In genomic region chr3:188022902-188023301, GRCh38 we compare ENCODE assay signal across 4 cellular contexts.
A peak's percentile ranks its signal among the peaks of the same experiment; 100 is the strongest.
DNase-seq lines count a peak whose midpoint lies in the region; ATAC-seq, FAIRE-seq and TF ChIP-seq lines count a peak whose summit lies in the region.
"Not testable (repeated sequence)": the region's sequence is repeated elsewhere in the genome, so short reads cannot be mapped to it uniquely, and the experiment has no call there.

No MANE protein-coding gene starts in this region.

- H3K4me2 ChIP-seq in HepG2 (ENCODE audit: low read depth, low read length) = not testable (repeated sequence)

- not testable (repeated sequence) for H3K36me3 ChIP-seq in Caco-2 (ENCODE audit: control insufficient read depth, insufficient read depth, low read length); HepG2 (replicated peaks in 1 of 2; ENCODE audit: control insufficient read depth in 1 of 2, insufficient read depth in 2 of 2, low read length in 2 of 2)

- not testable (repeated sequence) for H3K4me3 Mint-ChIP-seq in Caco-2 (ENCODE audit: unreplicated experiment); activated CD4-positive, alpha-beta T cell treated with anti-CD3 and anti-CD28 coated beads, Interleukin-2, amount 10 ng/mL, durations not matched to agents 24 days and 14 days; nephron progenitor cell

- H3K27ac Mint-ChIP-seq in Caco-2 (ENCODE audit: unreplicated experiment) (peak overlapping the region; percentile 51), nephron progenitor cell (peak overlapping the region; percentile 24)
- H3K27ac Mint-ChIP-seq in activated CD4-positive, alpha-beta T cell treated with anti-CD3 and anti-CD28 coated beads, Interleukin-2, amount 10 ng/mL, durations not matched to agents 24 days and 14 days = not testable (repeated sequence)

- not testable (repeated sequence) for H3K27me3 Mint-ChIP-seq in Caco-2 (ENCODE audit: insufficient read depth, unreplicated experiment); activated CD4-positive, alpha-beta T cell treated with anti-CD3 and anti-CD28 coated beads, Interleukin-2, amount 10 ng/mL, durations not matched to agents 24 days and 14 days; nephron progenitor cell (ENCODE audit: low read depth, poor library complexity)

- TF ChIP-seq POLR2A in HepG2 (IDR thresholded peaks at IDR 0.05; ENCODE audit: insufficient read depth in 1 of 2, low read depth in 2 of 2, low read length in 2 of 2) = not testable (repeated sequence)

- not testable (repeated sequence) for H3K36me3 Mint-ChIP-seq in Caco-2 (ENCODE audit: insufficient read depth, unreplicated experiment); activated CD4-positive, alpha-beta T cell treated with anti-CD3 and anti-CD28 coated beads, Interleukin-2, amount 10 ng/mL, durations not matched to agents 24 days and 14 days (ENCODE audit: low read depth); nephron progenitor cell (ENCODE audit: low read depth)

- POLR2A ChIA-PET in Caco-2 (lab: Charles Lee) (interaction anchor here (0.7 kb wide), 1 partner anchor 59 kb away, joined by 5 read pairs; no protein-coding TSS in a partner anchor), HepG2 (lab: Yijun Ruan, JAX) (interaction anchor here (0.7 to 1.7 kb wide), 6 partner anchors 20 to 685 kb away, joined by 3 to 11 read pairs (median 5); partner anchors contain the start of gene BCL6)

- TF ChIP-seq CTCF in Caco-2 (IDR thresholded peaks at IDR 0.05; ENCODE audit: insufficient read depth in 1 of 2, low read depth in 1 of 2, low read length in 1 of 2, severe bottlenecking in 1 of 2, unreplicated experiment in 1 of 2); HepG2 (CRISPR knock-in tag; IDR thresholded peaks at IDR 0.05); nephron progenitor cell (IDR thresholded peaks at IDR 0.05): not testable (repeated sequence)

- ATAC-seq in HepG2 = not testable (repeated sequence)

- H3K9me3 Mint-ChIP-seq in Caco-2 (ENCODE audit: unreplicated experiment); activated CD4-positive, alpha-beta T cell treated with anti-CD3 and anti-CD28 coated beads, Interleukin-2, amount 10 ng/mL, durations not matched to agents 24 days and 14 days; nephron progenitor cell: not testable (repeated sequence)

- not testable (repeated sequence) for TF ChIP-seq EP300 in HepG2 (IDR thresholded peaks at IDR 0.05; ENCODE audit: low read depth in 2 of 2, low read length in 2 of 2); HepG2 (CRISPR knock-in tag; IDR thresholded peaks at IDR 0.05; ENCODE audit: borderline replicate concordance)

- H3K4me3 ChIP-seq in Caco-2 (ENCODE audit: low read depth, low read length); HepG2 (replicated peaks in 1 of 3; ENCODE audit: insufficient read depth in 1 of 3, low read depth in 2 of 3, low read length in 3 of 3): not testable (repeated sequence)

- H3K79me2 ChIP-seq in HepG2 (ENCODE audit: insufficient read depth, low read length) = not testable (repeated sequence)

- in situ Hi-C loops in HepG2 (cut with HindIII; ENCODE audit: extremely low pct_ligation_motif_present, low pct_unique_long_range_greater_than_20kb) = not testable (repeated sequence)

- not testable (repeated sequence) for H4K20me1 ChIP-seq in HepG2 (ENCODE audit: insufficient read depth, low read length)

- not testable (repeated sequence) for FAIRE-seq in HepG2 (lab: Jason Lieb, UNC)

- H3K9ac ChIP-seq in HepG2 (ENCODE audit: insufficient read depth, low read depth, low read length) = not testable (repeated sequence)

- H3K27ac ChIP-seq in HepG2 (ENCODE audit: extremely low read length, insufficient read depth, low read length) = not testable (repeated sequence)

- 92% methylated on average over 4 of the region's 4 CpGs for WGBS in HepG2 (ENCODE audit: low lambda C conversion rate)

- not testable (repeated sequence) for BruUV-seq in Caco-2 (replicated peaks; lab: Mats Ljungman, UMichigan); HepG2 (replicated peaks; lab: Mats Ljungman, UMichigan)

- not testable (repeated sequence) for DNase-seq in Caco-2; HepG2 (ENCODE audit: low spot score); nephron progenitor cell
- peak; percentile 30 for DNase-seq in activated CD4-positive, alpha-beta T cell treated with anti-CD3 and anti-CD28 coated beads, Interleukin-2, amount 10 ng/mL, durations not matched to agents 24 days and 14 days

- not testable (repeated sequence) for TF ChIP-seq RAD21 in HepG2 (CRISPR knock-in tag; IDR thresholded peaks at IDR 0.05)

- not testable (repeated sequence) for H3K4me1 Mint-ChIP-seq in Caco-2 (ENCODE audit: low read depth, unreplicated experiment); activated CD4-positive, alpha-beta T cell treated with anti-CD3 and anti-CD28 coated beads, Interleukin-2, amount 10 ng/mL, durations not matched to agents 24 days and 14 days; nephron progenitor cell

- H2AFZ ChIP-seq in HepG2 (ENCODE audit: low read length) = not testable (repeated sequence)

- H3K27me3 ChIP-seq in Caco-2 (replicated peaks; ENCODE audit: control insufficient read depth, insufficient read depth, low read length); HepG2 (ENCODE audit: control insufficient read depth in 1 of 2, insufficient read depth in 2 of 2, low read length in 2 of 2): not testable (repeated sequence)

- CTCF ChIA-PET in Caco-2 (lab: Charles Lee); HepG2 (lab: Yijun Ruan, JAX; ENCODE audit: low intra/inter-chr PET ratio, low total read pairs): not testable (repeated sequence)

- H3K9me3 ChIP-seq in Caco-2; HepG2 (ENCODE audit: low read length): not testable (repeated sequence)

- peaks cover 11% of the 10 kb centered on the region for H3K4me1 ChIP-seq in Caco-2
- H3K4me1 ChIP-seq in HepG2 (ENCODE audit: insufficient read depth, low read length) = peaks cover 71% of the 10 kb centered on the region

- intact Hi-C loops in Caco-2 (cut with micrococcal nuclease; ENCODE audit: unreplicated experiment); activated CD4-positive, alpha-beta T cell treated with anti-CD3 and anti-CD28 coated beads, Interleukin-2, amount 10 ng/mL, durations not matched to agents 24 days and 14 days (cut with micrococcal nuclease); HepG2 (cut with micrococcal nuclease; ENCODE audit: unreplicated experiment): not testable (repeated sequence)

TF ChIP-seq in HepG2, 621 proteins besides CTCF, POLR2A, EP300 and RAD21:
- TF ChIP-seq, protein P1, sequence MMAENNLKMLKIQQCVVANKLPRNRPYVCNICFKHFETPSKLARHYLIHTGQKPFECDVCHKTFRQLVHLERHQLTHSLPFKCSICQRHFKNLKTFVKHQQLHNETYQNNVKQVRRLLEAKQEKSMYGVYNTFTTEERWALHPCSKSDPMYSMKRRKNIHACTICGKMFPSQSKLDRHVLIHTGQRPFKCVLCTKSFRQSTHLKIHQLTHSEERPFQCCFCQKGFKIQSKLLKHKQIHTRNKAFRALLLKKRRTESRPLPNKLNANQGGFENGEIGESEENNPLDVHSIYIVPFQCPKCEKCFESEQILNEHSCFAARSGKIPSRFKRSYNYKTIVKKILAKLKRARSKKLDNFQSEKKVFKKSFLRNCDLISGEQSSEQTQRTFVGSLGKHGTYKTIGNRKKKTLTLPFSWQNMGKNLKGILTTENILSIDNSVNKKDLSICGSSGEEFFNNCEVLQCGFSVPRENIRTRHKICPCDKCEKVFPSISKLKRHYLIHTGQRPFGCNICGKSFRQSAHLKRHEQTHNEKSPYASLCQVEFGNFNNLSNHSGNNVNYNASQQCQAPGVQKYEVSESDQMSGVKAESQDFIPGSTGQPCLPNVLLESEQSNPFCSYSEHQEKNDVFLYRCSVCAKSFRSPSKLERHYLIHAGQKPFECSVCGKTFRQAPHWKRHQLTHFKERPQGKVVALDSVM (CRISPR knock-in tag; IDR thresholded peaks at IDR 0.05) = peak; percentile 78
- peak; percentile 66; the same call in 1 of the 2 replicates for TF ChIP-seq ZNF121 (CRISPR knock-in tag; IDR thresholded peaks at IDR 0.05)
- 0 out of 2 replicates have a peak, but pooled peaks have one; percentile 19 for TF ChIP-seq ZMYM4 (CRISPR knock-in tag; IDR thresholded peaks at IDR 0.05)
- TF ChIP-seq SOX6 (IDR thresholded peaks at IDR 0.05) = not testable (repeated sequence)
- TF ChIP-seq SOX6 (CRISPR knock-in tag; IDR thresholded peaks at IDR 0.05) = 0 out of 2 replicates have a peak, but pooled peaks have one; percentile 23
